Comparison of ENCODE assay signal across 8 cellular contexts in genomic region chr7:22854158-22855048, GRCh38. TPM values are rescaled to one million over a fixed set of nuclear protein-coding genes. Genes with fewer than 3 reads are reported as not detected.
DNase-seq lines count a peak whose midpoint lies in the region; ATAC-seq, FAIRE-seq and TF ChIP-seq lines count a peak whose summit lies in the region.

No MANE protein-coding gene starts in this region.

- H3K9ac ChIP-seq in GM23248, result peak overlapping the region; percentile 99
- peak overlapping the region; percentile 95 for H3K9ac ChIP-seq in KMS-11

- H3K9me3 ChIP-seq in GM23248 (ENCODE audit: low read depth) (no peaks in the 10 kb centered on the region), hepatocyte (ENCODE audit: low read depth) (no peaks in the 10 kb centered on the region)

- H3K4me2 ChIP-seq in GM23248 (ENCODE audit: unreplicated experiment) (peak overlapping the region; percentile 82), KMS-11 (peak overlapping the region; percentile 89), hepatocyte (peak overlapping the region; percentile 99)

- H3K4me3 ChIP-seq in GM06990 (replicated peaks; ENCODE audit: low read depth, low read length) (peak overlapping the region; percentile 89), GM23248 (peak overlapping the region; percentile 94), KMS-11 (IDR thresholded peaks at IDR 0.05; ENCODE audit: insufficient read depth, low read depth, low read length) (no peak overlapping the region), hepatocyte (peak overlapping the region; percentile 90)

- WGBS in GM23248 (ENCODE audit: low coverage in 1 of 2, low lambda C conversion rate in 2 of 2, missing lambda C conversion rate in 2 of 2), 2 experiments, result 0 to 1% methylated on average over 58 to 66 of the region's 76 CpGs
- WGBS in hepatocyte (ENCODE audit: low lambda C conversion rate, missing lambda C conversion rate), result under 1% methylated on average over 67 of the region's 76 CpGs

- H3K9me2 ChIP-seq in GM23248 (ENCODE audit: insufficient read depth) (no peaks in the 10 kb centered on the region), hepatocyte (replicated peaks; ENCODE audit: insufficient read depth) (no peaks in the 10 kb centered on the region)

- H3K27me3 ChIP-seq in GM06990 (replicated peaks; ENCODE audit: control insufficient read depth, insufficient read depth, low read length) (no peaks in the 10 kb centered on the region), GM23248 (replicated peaks; ENCODE audit: insufficient read depth) (no peaks in the 10 kb centered on the region), KMS-11 (ENCODE audit: insufficient read depth, low read depth) (no peaks in the 10 kb centered on the region), hepatocyte (no peaks in the 10 kb centered on the region)

- H3K27ac ChIP-seq in GM23248 (peak overlapping the region; percentile 98), KMS-11 (peak overlapping the region; percentile 77), hepatocyte (peak overlapping the region; percentile 66)

- H3F3A ChIP-seq in GM23248 (ENCODE audit: insufficient read depth), result peaks cover 50% of the 10 kb centered on the region

- DNase-seq in GM06990 (ENCODE audit: extremely low read depth, insufficient read length) (peak; percentile 90), GM23248 (peak; percentile 96), SW480 (ENCODE audit: low spot score) (peak; percentile 89), amygdala (lab: John Stamatoyannopoulos, UW) (peak in 36 of 56 donors; percentile 3 to 89 (median 44)), hepatocyte (ENCODE audit: low spot score) (peak; percentile 74), sciatic nerve (ENCODE audit: low spot score) (peak; percentile 95), D721Med (ENCODE audit: insufficient read length, low spot score) (no peak)

- H3K79me2 ChIP-seq in GM23248 (ENCODE audit: insufficient read depth) (peaks cover 21% of the 10 kb centered on the region), KMS-11 (ENCODE audit: insufficient read depth, low read depth) (peaks cover 20% of the 10 kb centered on the region), hepatocyte (no peaks in the 10 kb centered on the region)

- no peak for TF ChIP-seq CTCF in GM06990 (IDR thresholded peaks at IDR 0.05; ENCODE audit: insufficient read depth, low read length, poor library complexity, severe bottlenecking)
- TF ChIP-seq CTCF in KMS-11 (conservative IDR thresholded peaks at IDR 0.05; ENCODE audit: low read depth, low read length), result peak; percentile 35
- TF ChIP-seq CTCF in hepatocyte (IDR thresholded peaks at IDR 0.05; ENCODE audit: poor library complexity), result no peak
- TF ChIP-seq CTCF in D721Med (IDR thresholded peaks at IDR 0.05; ENCODE audit: insufficient read depth, missing control alignments), result no peak

- H3K4me1 ChIP-seq in GM23248 (ENCODE audit: insufficient read depth) (peaks cover 34% of the 10 kb centered on the region), KMS-11 (ENCODE audit: low read depth, poor library complexity, severe bottlenecking) (peaks cover 20% of the 10 kb centered on the region), hepatocyte (ENCODE audit: insufficient read depth) (peaks cover 10% of the 10 kb centered on the region)

- in situ Hi-C loops in GM23248 (cut with MboI), result no loop called here

- peak overlapping the region; percentile 52 for H2AFZ ChIP-seq in GM23248
- peak overlapping the region; percentile 72 for H2AFZ ChIP-seq in KMS-11 (ENCODE audit: low read depth)
- H2AFZ ChIP-seq in hepatocyte, result peak overlapping the region; percentile 96

- H3K36me3 ChIP-seq in GM06990 (ENCODE audit: control insufficient read depth, insufficient read depth, low read length), result peaks cover 3% of the 10 kb centered on the region
- H3K36me3 ChIP-seq in GM23248 (ENCODE audit: low read depth), result peaks cover 7% of the 10 kb centered on the region
- peaks cover 6% of the 10 kb centered on the region; the same call in 1 of the 2 replicates for H3K36me3 ChIP-seq in KMS-11 (ENCODE audit: insufficient read depth)
- no peaks in the 10 kb centered on the region for H3K36me3 ChIP-seq in hepatocyte (replicated peaks; ENCODE audit: insufficient read depth, low read depth)

- intact Hi-C loops in sciatic nerve (cut with DNase I), result no loop called here

- no peak for FAIRE-seq in D721Med (lab: Jason Lieb, UNC)

- H4K20me1 ChIP-seq in GM23248 (ENCODE audit: insufficient read depth) (no peaks in the 10 kb centered on the region), KMS-11 (ENCODE audit: insufficient read depth) (no peaks in the 10 kb centered on the region), hepatocyte (ENCODE audit: insufficient read depth, poor library complexity, severe bottlenecking) (no peaks in the 10 kb centered on the region)

- ATAC-seq in sciatic nerve, result peak; percentile 95

RNA-seq across cellular contexts. Expression of gene TOMM7, which starts 31.8 kb away (rescaled TPM):
- total RNA-seq in GM23248 (2014; rRNA removed; shearing (Covaris generic)), result 84.1 and 132 TPM in 2 replicates
- 376 and 408 TPM in 2 replicates for polyA plus RNA-seq in GM23248 (2016; fragmentation: Nextera tagmentation; extraction: Ambion mirVana)
- total RNA-seq in hepatocyte, result 115 and 215 TPM in 2 replicates
- 322 and 366 TPM in 2 replicates for polyA plus RNA-seq in hepatocyte
- total RNA-seq in sciatic nerve, result 322 TPM
